In the genomic region with DNA sequence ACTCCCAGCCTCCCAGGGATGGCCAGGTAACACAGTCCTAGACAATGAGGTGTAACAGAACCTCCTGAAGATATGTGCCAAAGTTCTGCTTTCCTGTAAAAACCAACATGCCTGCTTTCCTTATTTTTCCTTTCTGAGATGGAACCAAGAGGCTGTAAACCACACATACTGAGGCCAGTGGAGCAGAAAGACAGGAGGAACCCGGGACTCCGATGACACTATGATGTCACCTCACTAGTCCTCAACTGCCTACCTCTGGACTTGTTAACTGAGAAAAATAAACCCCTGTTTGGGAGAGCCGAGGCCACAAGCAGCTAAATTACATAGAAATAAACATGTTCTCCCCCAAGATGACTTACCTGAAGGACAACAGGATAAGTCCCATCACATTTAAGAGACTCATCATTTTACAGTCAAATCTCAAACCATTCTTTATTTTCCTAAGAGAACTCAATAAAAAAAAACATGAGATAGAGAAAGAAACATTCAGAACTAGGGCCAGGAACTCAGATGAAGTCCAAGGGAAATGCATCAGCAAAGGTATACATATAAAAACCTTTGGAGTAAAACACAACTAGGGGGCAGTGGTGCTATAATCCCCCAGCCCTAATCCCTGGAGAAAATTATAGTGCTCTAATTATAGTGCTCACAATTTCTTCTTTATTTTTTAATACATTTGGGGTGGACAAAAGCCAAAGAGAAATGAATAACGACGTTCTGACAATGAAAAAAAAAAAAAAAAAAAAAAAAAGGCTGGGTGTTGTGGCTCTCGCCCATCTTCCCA, we compare ENCODE assay signal across 23 cellular contexts.
A peak's percentile ranks its signal among the peaks of the same experiment; 100 is the strongest.
DNase-seq lines count a peak whose midpoint lies in the region; ATAC-seq and TF ChIP-seq lines count a peak whose summit lies in the region.
"Had no signal": no experiment of that assay in that cellular context is flagged by ENCODE, and none has a peak within 500 bp of the region (broad histone marks: within the 10 kb centered on the region; RNA-seq: fewer than 3 reads in every experiment).

No MANE protein-coding gene starts in this region.

- no peaks in the 10 kb centered on the region for H3K27me3 ChIP-seq in WERI-Rb-1 (ENCODE audit: insufficient read depth, low read depth, severe bottlenecking)
- H3K27me3 ChIP-seq in hepatocyte = no peaks in the 10 kb centered on the region
- no peaks in the 10 kb centered on the region for H3K27me3 ChIP-seq in adrenal gland
- H3K27me3 ChIP-seq: heart left ventricle, SJCRH30 had no signal

- no peaks in the 10 kb centered on the region for H3K4me1 ChIP-seq in hepatocyte (ENCODE audit: insufficient read depth)
- H3K4me1 ChIP-seq in adrenal gland (replicated peaks in 1 of 2) = no peaks in the 10 kb centered on the region
- H3K4me1 ChIP-seq: SJCRH30 had no signal

- peaks cover 2% of the 10 kb centered on the region; the same call in 1 of the 2 replicates for H3K27me3 Mint-ChIP-seq in HFFc6 (ENCODE audit: insufficient read depth)
- no peaks in the 10 kb centered on the region for H3K27me3 Mint-ChIP-seq in nephron progenitor cell (ENCODE audit: low read depth, poor library complexity)
- H3K27me3 Mint-ChIP-seq: activated CD4-positive, alpha-beta T cell treated with anti-CD3 and anti-CD28 coated beads, Interleukin-2, amount 10 ng/mL, durations not matched to agents 7 days and 5 days; activated naive CD4-positive, alpha-beta T cell treated with anti-CD3 and anti-CD28 coated beads, Interleukin-2, amount 10 ng/mL, durations not matched to agents 7 days and 5 days had no signal

- no peaks in the 10 kb centered on the region for H4K20me1 ChIP-seq in hepatocyte (ENCODE audit: insufficient read depth, poor library complexity, severe bottlenecking)

- WGBS in hepatocyte (ENCODE audit: low lambda C conversion rate, missing lambda C conversion rate) = 96% methylated on average over 6 of the region's 6 CpGs
- WGBS in adrenal gland, 4 donors = 87 to 93% (median 90%) methylated on average over 6 of the region's 6 CpGs

- H3K4me3 ChIP-seq in WERI-Rb-1 (ENCODE audit: low read depth, low read length) = no peak overlapping the region
- no peak overlapping the region for H3K4me3 ChIP-seq in hepatocyte
- no peak overlapping the region for H3K4me3 ChIP-seq in adrenal gland
- H3K4me3 ChIP-seq: heart left ventricle, SJCRH30 had no signal

- H3K27ac Mint-ChIP-seq in HFFc6 (no peak overlapping the region), nephron progenitor cell (peak overlapping the region; percentile 29)
- H3K27ac Mint-ChIP-seq: activated CD4-positive, alpha-beta T cell treated with anti-CD3 and anti-CD28 coated beads, Interleukin-2, amount 10 ng/mL, durations not matched to agents 7 days and 5 days; activated naive CD4-positive, alpha-beta T cell treated with anti-CD3 and anti-CD28 coated beads, Interleukin-2, amount 10 ng/mL, durations not matched to agents 7 days and 5 days had no signal

- ATAC-seq in GM19395 (IDR thresholded peaks at IDR 0.05; ENCODE audit: unreplicated experiment) = no peak

- TF ChIP-seq POLR2A in adrenal gland (IDR thresholded peaks at IDR 0.05) = no peak

- H3K27ac ChIP-seq in WERI-Rb-1 (no peak overlapping the region), hepatocyte (no peak overlapping the region), adrenal gland (no peak overlapping the region)
- H3K27ac ChIP-seq: heart left ventricle, SJCRH30 had no signal

- peaks cover 7% of the 10 kb centered on the region; the same call in 1 of the 2 replicates for H3K9me3 Mint-ChIP-seq in HFFc6
- peaks cover 16% of the 10 kb centered on the region for H3K9me3 Mint-ChIP-seq in nephron progenitor cell

- DNase-seq in NCI-H1436 (lab: John Stamatoyannopoulos, UW) (peak; percentile 1), NCI-H1436 treated with DMSO at 0.1 percent for 48 hours (lab: John Stamatoyannopoulos, UW) (no peak), HFFc6 (no peak), WERI-Rb-1 (no peak), nephron progenitor cell (no peak), hepatocyte (ENCODE audit: low spot score) (no peak), adrenal gland (no peak)
- DNase-seq: 8988T; activated CD4-positive, alpha-beta T cell treated with anti-CD3 and anti-CD28 coated beads, Interleukin-2, amount 10 ng/mL, durations not matched to agents 7 days and 5 days; activated naive CD4-positive, alpha-beta T cell treated with anti-CD3 and anti-CD28 coated beads, Interleukin-2, amount 10 ng/mL, durations not matched to agents 7 days and 5 days; amniotic stem cell; DMS53; effector CD8-positive, alpha-beta T cell; heart left ventricle; mammary epithelial cell; NCI-H1092; NCI-H1930; NCI-H446; SJCRH30; stimulated activated CD4-positive, alpha-beta T cell treated with anti-CD3 and anti-CD28 coated beads, Interleukin-15, amount 100 ng/mL, for 24 hours; stimulated activated naive CD4-positive, alpha-beta T cell; T1000 had no signal

- H3K36me3 ChIP-seq in WERI-Rb-1 (peaks cover 40% of the 10 kb centered on the region), hepatocyte (replicated peaks; ENCODE audit: insufficient read depth, low read depth) (no peaks in the 10 kb centered on the region), adrenal gland (replicated peaks in 1 of 2) (peaks cover 0 to 16% of the 10 kb centered on the region in 2 donors)

- TF ChIP-seq CTCF in HFFc6 (IDR thresholded peaks at IDR 0.05) (peak; percentile 14; the same call in 1 of the 2 replicates), WERI-Rb-1 (IDR thresholded peaks at IDR 0.05; ENCODE audit: low read depth, low read length) (peak; percentile 22; the same call in 1 of the 2 replicates), nephron progenitor cell (IDR thresholded peaks at IDR 0.05) (no peak), hepatocyte (IDR thresholded peaks at IDR 0.05; ENCODE audit: poor library complexity) (no peak), adrenal gland (IDR thresholded peaks at IDR 0.05) (no peak)

- H2AFZ ChIP-seq in hepatocyte = no peak overlapping the region

- H3K36me3 Mint-ChIP-seq in HFFc6 (ENCODE audit: low read depth) = peaks cover 35% of the 10 kb centered on the region
- peaks cover 92% of the 10 kb centered on the region for H3K36me3 Mint-ChIP-seq in nephron progenitor cell (ENCODE audit: low read depth)

- no peaks in the 10 kb centered on the region for H3K9me2 ChIP-seq in hepatocyte (replicated peaks; ENCODE audit: insufficient read depth)

- H3K4me3 Mint-ChIP-seq in HFFc6 = no peak overlapping the region
- no peak overlapping the region for H3K4me3 Mint-ChIP-seq in nephron progenitor cell
- H3K4me3 Mint-ChIP-seq: activated CD4-positive, alpha-beta T cell treated with anti-CD3 and anti-CD28 coated beads, Interleukin-2, amount 10 ng/mL, durations not matched to agents 7 days and 5 days; activated naive CD4-positive, alpha-beta T cell treated with anti-CD3 and anti-CD28 coated beads, Interleukin-2, amount 10 ng/mL, durations not matched to agents 7 days and 5 days had no signal

- H3K79me2 ChIP-seq in hepatocyte = no peaks in the 10 kb centered on the region

- no peak overlapping the region for H3K4me2 ChIP-seq in hepatocyte

- H3K4me1 Mint-ChIP-seq in HFFc6 (ENCODE audit: low read depth) (peaks cover 17% of the 10 kb centered on the region), nephron progenitor cell (peaks cover 10% of the 10 kb centered on the region)

- intact Hi-C loops in adrenal gland (cut with DNase I) = no loop called here

- H3K9me3 ChIP-seq in WERI-Rb-1 (ENCODE audit: severe bottlenecking) (no peaks in the 10 kb centered on the region), hepatocyte (ENCODE audit: low read depth) (no peaks in the 10 kb centered on the region), adrenal gland (replicated peaks in 1 of 3) (no peaks in the 10 kb centered on the region)
- H3K9me3 ChIP-seq: SJCRH30 had no signal

Comparison
In these comparisons a context has a peak if more than half of its experiments do, and no peak if none do; other contexts are left out.
1. CTCF ChIP-seq: peak in HFFc6 (single experiment) and WERI-Rb-1 (single experiment); none in nephron progenitor cell (single experiment), hepatocyte (single experiment) and adrenal gland (0 of 6).